In genomic region chr13:34201050-34201913, GRCh38 we compare ENCODE assay signal across 13 cellular contexts.
A peak's percentile ranks its signal among the peaks of the same experiment; 100 is the strongest.
DNase-seq lines count a peak whose midpoint lies in the region; ATAC-seq, FAIRE-seq and TF ChIP-seq lines count a peak whose summit lies in the region.
"Had no signal": no experiment of that assay in that cellular context is flagged by ENCODE, and none has a peak within 500 bp of the region (broad histone marks: within the 10 kb centered on the region; RNA-seq: fewer than 3 reads in every experiment).

No MANE protein-coding gene starts in this region.

- H3K4me1 Mint-ChIP-seq in activated CD4-positive, alpha-beta T cell treated with anti-CD3 and anti-CD28 coated beads, Interleukin-2, amount 10 ng/mL, durations not matched to agents 24 days and 14 days = no peaks in the 10 kb centered on the region
- H3K4me1 Mint-ChIP-seq: activated B cell treated with CpG ODN at 0.5 μM for 24 hours; central memory CD8-positive, alpha-beta T cell had no signal

- no peaks in the 10 kb centered on the region for H3K36me3 Mint-ChIP-seq in activated CD4-positive, alpha-beta T cell treated with anti-CD3 and anti-CD28 coated beads, Interleukin-2, amount 10 ng/mL, durations not matched to agents 24 days and 14 days (ENCODE audit: low read depth)

- no peak overlapping the region for H3K27ac Mint-ChIP-seq in activated CD4-positive, alpha-beta T cell treated with anti-CD3 and anti-CD28 coated beads, Interleukin-2, amount 10 ng/mL, durations not matched to agents 24 days and 14 days
- H3K27ac Mint-ChIP-seq: activated B cell treated with CpG ODN at 0.5 μM for 24 hours; activated T-cell treated with anti-CD3 and anti-CD28 coated beads, Interleukin-2, amount 50 U/mL, for 72 hours had no signal

- DNase-seq in AG10803 (ENCODE audit: low read depth) = peak; percentile 94
- peak; percentile 61 for DNase-seq in M059J (ENCODE audit: low read depth)
- DNase-seq in fibroblast of mammary gland (ENCODE audit: low read depth) = peak; percentile 67
- peak; percentile 18 for DNase-seq in myocyte (ENCODE audit: low read depth)
- no peak for DNase-seq in GM19238 (ENCODE audit: insufficient read length, low spot score)
- no peak for DNase-seq in activated CD4-positive, alpha-beta T cell treated with anti-CD3 and anti-CD28 coated beads, Interleukin-2, amount 10 ng/mL, durations not matched to agents 24 days and 14 days
- no peak for DNase-seq in urothelium cell line (ENCODE audit: low spot score)
- DNase-seq: activated B cell treated with CpG ODN at 0.5 μM for 24 hours; activated T-cell treated with anti-CD3 and anti-CD28 coated beads, Interleukin-2, amount 50 U/mL, for 72 hours; NCI-H1930 had no signal

- intact Hi-C loops in activated CD4-positive, alpha-beta T cell treated with anti-CD3 and anti-CD28 coated beads, Interleukin-2, amount 10 ng/mL, durations not matched to agents 24 days and 14 days (cut with micrococcal nuclease) = loop anchor here (10.0 kb wide), 1 partner anchor 154 kb away; no protein-coding TSS in a partner anchor

- no peak for ATAC-seq in HG03025 (IDR thresholded peaks at IDR 0.05; ENCODE audit: low FRiP score, unreplicated experiment)
- ATAC-seq: activated T-cell treated with anti-CD3 and anti-CD28 coated beads, Interleukin-2, amount 50 U/mL, for 72 hours had no signal

- H3K9me3 Mint-ChIP-seq in activated CD4-positive, alpha-beta T cell treated with anti-CD3 and anti-CD28 coated beads, Interleukin-2, amount 10 ng/mL, durations not matched to agents 24 days and 14 days = no peaks in the 10 kb centered on the region
- H3K9me3 Mint-ChIP-seq: activated B cell treated with CpG ODN at 0.5 μM for 24 hours; activated T-cell treated with anti-CD3 and anti-CD28 coated beads, Interleukin-2, amount 50 U/mL, for 72 hours had no signal

- no peak for FAIRE-seq in urothelium cell line (lab: Jason Lieb, UNC)
- FAIRE-seq: HTR-8/SVneo had no signal

- TF ChIP-seq CTCF in AG10803 (conservative IDR thresholded peaks at IDR 0.05; ENCODE audit: low read length) (no peak), fibroblast of mammary gland (conservative IDR thresholded peaks at IDR 0.05; ENCODE audit: control insufficient read depth, insufficient read depth, low read depth, low read length) (no peak)

- H3K4me3 Mint-ChIP-seq in activated CD4-positive, alpha-beta T cell treated with anti-CD3 and anti-CD28 coated beads, Interleukin-2, amount 10 ng/mL, durations not matched to agents 24 days and 14 days = no peak overlapping the region
- H3K4me3 Mint-ChIP-seq: activated B cell treated with CpG ODN at 0.5 μM for 24 hours; activated T-cell treated with anti-CD3 and anti-CD28 coated beads, Interleukin-2, amount 50 U/mL, for 72 hours; central memory CD8-positive, alpha-beta T cell had no signal

- no peak overlapping the region for H3K4me3 ChIP-seq in AG10803 (ENCODE audit: low read length)
- no peak overlapping the region for H3K4me3 ChIP-seq in fibroblast of mammary gland (ENCODE audit: control insufficient read depth, low read depth, low read length)

- no peaks in the 10 kb centered on the region for H3K27me3 Mint-ChIP-seq in activated CD4-positive, alpha-beta T cell treated with anti-CD3 and anti-CD28 coated beads, Interleukin-2, amount 10 ng/mL, durations not matched to agents 24 days and 14 days
- H3K27me3 Mint-ChIP-seq: central memory CD8-positive, alpha-beta T cell had no signal

Comparison
In these comparisons a context has a peak if more than half of its experiments do, and no peak if none do; other contexts are left out.
1. DNase-seq: peak in AG10803 (single experiment), M059J (single experiment), fibroblast of mammary gland (single experiment) and myocyte (single experiment); none in GM19238 (single experiment), activated CD4-positive, alpha-beta T cell treated with anti-CD3 and anti-CD28 coated beads, Interleukin-2, amount 10 ng/mL, durations not matched to agents 24 days and 14 days (single experiment) and urothelium cell line (single experiment).